ENCODE assay signal across 14 cellular contexts in genomic region chr11:125338886-125339811, GRCh38.
DNase-seq lines count a peak whose midpoint lies in the region; ATAC-seq lines count a peak whose summit lies in the region.
"Had no signal": no experiment of that assay in that cellular context is flagged by ENCODE, and none has a peak within 500 bp of the region (broad histone marks: within the 10 kb centered on the region; RNA-seq: fewer than 3 reads in every experiment).

No MANE protein-coding gene starts in this region.

- peak; percentile 55 for DNase-seq in activated effector memory CD4-positive, alpha-beta T cell treated with anti-CD3 and anti-CD28 coated beads, Interleukin-2, amount 50 U/mL, for 16 hours
- DNase-seq in activated effector memory CD4-positive, alpha-beta T cell treated with Interleukin-2 at 50 U/mL for 16 hours, result no peak
- DNase-seq in cardiac septum (ENCODE audit: low spot score) (peak; percentile 67), posterior vena cava (ENCODE audit: low spot score) (peak; percentile 89), NCI-H446 treated with DMSO at 0.1 percent for 48 hours (lab: John Stamatoyannopoulos, UW) (no peak), GM19240 (ENCODE audit: insufficient read length, low spot score) (no peak)
- no peak for DNase-seq in stimulated activated effector memory CD8-positive, alpha-beta T cell treated with anti-CD3 and anti-CD28 coated beads, Interleukin-12 subunit alpha, Interleukin-12 subunit beta, amount 100 ng/mL, for 72 hours (ENCODE audit: low spot score in 2 of 2)
- no peak for DNase-seq in activated CD4-positive, alpha-beta T cell treated with anti-CD3 and anti-CD28 coated beads for 4 hours
- DNase-seq: activated CD4-positive, alpha-beta T cell treated with anti-CD3 and anti-CD28 coated beads for 36 hours; DMS53; midbrain; NCI-H526 had no signal

- H3K4me3 Mint-ChIP-seq in stimulated activated effector memory CD8-positive, alpha-beta T cell treated with anti-CD3 and anti-CD28 coated beads, Interleukin-12 subunit alpha, Interleukin-12 subunit beta, amount 100 ng/mL, for 72 hours, result no peak overlapping the region
- H3K4me3 Mint-ChIP-seq: activated CD4-positive, alpha-beta T cell treated with anti-CD3 and anti-CD28 coated beads for 36 hours; dendritic cell treated with granulocyte-macrophage colony-stimulating factor and Interleukin-4, amounts not matched to agents 40 ng/mL and 50 ng/mL, for 4 days; stimulated activated memory B cell treated with anti-CD40 and anti-IgM and Interleukin-4, amounts not matched to agents 10 μg/mL and 1 μg/mL and 100 μg/mL, for 72 hours had no signal

- no peak for ATAC-seq in stimulated activated effector memory CD8-positive, alpha-beta T cell treated with anti-CD3 and anti-CD28 coated beads, Interleukin-12 subunit alpha, Interleukin-12 subunit beta, amount 100 ng/mL, for 72 hours
- ATAC-seq: activated CD4-positive, alpha-beta T cell treated with anti-CD3 and anti-CD28 coated beads for 36 hours; stimulated activated memory B cell treated with anti-CD40 and anti-IgM and Interleukin-4, amounts not matched to agents 10 μg/mL and 1 μg/mL and 100 μg/mL, for 72 hours had no signal

- H3K9me3 Mint-ChIP-seq in stimulated activated effector memory CD8-positive, alpha-beta T cell treated with anti-CD3 and anti-CD28 coated beads, Interleukin-12 subunit alpha, Interleukin-12 subunit beta, amount 100 ng/mL, for 72 hours, result no peaks in the 10 kb centered on the region
- H3K9me3 Mint-ChIP-seq: dendritic cell treated with granulocyte-macrophage colony-stimulating factor and Interleukin-4, amounts not matched to agents 40 ng/mL and 50 ng/mL, for 4 days; stimulated activated memory B cell treated with anti-CD40 and anti-IgM and Interleukin-4, amounts not matched to agents 10 μg/mL and 1 μg/mL and 100 μg/mL, for 72 hours had no signal

- no peaks in the 10 kb centered on the region for H3K4me1 Mint-ChIP-seq in stimulated activated effector memory CD8-positive, alpha-beta T cell treated with anti-CD3 and anti-CD28 coated beads, Interleukin-12 subunit alpha, Interleukin-12 subunit beta, amount 100 ng/mL, for 72 hours
- H3K4me1 Mint-ChIP-seq: activated CD4-positive, alpha-beta T cell treated with anti-CD3 and anti-CD28 coated beads for 36 hours; stimulated activated memory B cell treated with anti-CD40 and anti-IgM and Interleukin-4, amounts not matched to agents 10 μg/mL and 1 μg/mL and 100 μg/mL, for 72 hours had no signal

- no peak overlapping the region for H3K27ac Mint-ChIP-seq in stimulated activated effector memory CD8-positive, alpha-beta T cell treated with anti-CD3 and anti-CD28 coated beads, Interleukin-12 subunit alpha, Interleukin-12 subunit beta, amount 100 ng/mL, for 72 hours
- H3K27ac Mint-ChIP-seq: activated CD4-positive, alpha-beta T cell treated with anti-CD3 and anti-CD28 coated beads for 36 hours; dendritic cell treated with granulocyte-macrophage colony-stimulating factor and Interleukin-4, amounts not matched to agents 40 ng/mL and 50 ng/mL, for 4 days; stimulated activated memory B cell treated with anti-CD40 and anti-IgM and Interleukin-4, amounts not matched to agents 10 μg/mL and 1 μg/mL and 100 μg/mL, for 72 hours had no signal

- no peaks in the 10 kb centered on the region for H3K36me3 Mint-ChIP-seq in stimulated activated effector memory CD8-positive, alpha-beta T cell treated with anti-CD3 and anti-CD28 coated beads, Interleukin-12 subunit alpha, Interleukin-12 subunit beta, amount 100 ng/mL, for 72 hours
- H3K36me3 Mint-ChIP-seq: stimulated activated memory B cell treated with anti-CD40 and anti-IgM and Interleukin-4, amounts not matched to agents 10 μg/mL and 1 μg/mL and 100 μg/mL, for 72 hours had no signal

- intact Hi-C loops in cardiac septum (cut with DNase I) (no loop called here), posterior vena cava (cut with DNase I) (no loop called here)

Comparison
In these comparisons a context has a peak if more than half of its experiments do, and no peak if none do; other contexts are left out.
1. DNase-seq: peak in activated effector memory CD4-positive, alpha-beta T cell treated with anti-CD3 and anti-CD28 coated beads, Interleukin-2, amount 50 U/mL, for 16 hours (single experiment), cardiac septum (single experiment) and posterior vena cava (single experiment); none in activated effector memory CD4-positive, alpha-beta T cell treated with Interleukin-2 at 50 U/mL for 16 hours (single experiment), NCI-H446 treated with DMSO at 0.1 percent for 48 hours (single experiment), stimulated activated effector memory CD8-positive, alpha-beta T cell treated with anti-CD3 and anti-CD28 coated beads, Interleukin-12 subunit alpha, Interleukin-12 subunit beta, amount 100 ng/mL, for 72 hours (0 of 2), GM19240 (single experiment) and activated CD4-positive, alpha-beta T cell treated with anti-CD3 and anti-CD28 coated beads for 4 hours (0 of 2).